In the genomic region with DNA sequence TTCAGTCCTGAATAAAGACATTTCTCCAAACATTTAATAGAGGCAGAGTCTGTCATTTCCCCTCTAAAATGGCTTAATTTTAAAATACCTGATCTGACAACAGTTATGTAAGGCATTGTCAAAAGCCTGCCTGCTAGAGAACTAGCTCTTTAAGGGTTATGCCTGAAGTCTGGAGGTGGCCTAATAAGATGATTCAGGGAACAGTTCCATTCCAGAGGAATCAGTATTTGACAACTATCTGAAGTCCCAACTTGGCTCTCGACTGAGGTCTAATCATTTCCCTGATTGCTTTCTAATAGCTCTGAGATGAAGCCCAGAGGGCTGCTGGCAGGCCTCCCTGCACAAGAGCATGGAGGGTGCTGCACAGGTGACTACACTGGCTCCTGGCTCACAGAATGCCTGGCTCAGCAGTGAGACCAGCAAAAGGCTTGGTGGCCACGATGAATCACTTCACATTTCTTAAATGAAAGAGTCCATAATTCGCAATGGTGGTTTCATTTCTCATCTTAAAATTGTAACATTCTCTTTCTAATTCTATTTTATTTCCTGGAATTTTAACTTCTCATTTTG, we compare ENCODE assay signal across 16 cellular contexts.
A peak's percentile ranks its signal among the peaks of the same experiment; 100 is the strongest.
DNase-seq lines count a peak whose midpoint lies in the region; ATAC-seq and TF ChIP-seq lines count a peak whose summit lies in the region.
"Had no signal": no experiment of that assay in that cellular context is flagged by ENCODE, and none has a peak within 500 bp of the region (broad histone marks: within the 10 kb centered on the region; RNA-seq: fewer than 3 reads in every experiment).

No MANE protein-coding gene starts in this region.

- H3K4me3 ChIP-seq in PC-9 = no peak overlapping the region
- H3K4me3 ChIP-seq: BLaER1 treated with 17β-estradiol and CSF1 and Interleukin-3, amounts not matched to agents 10 nM and 100 nM; GM12878; GM23248 had no signal

- POLR2A ChIA-PET in PC-9 (lab: Charles Lee; ENCODE audit: unreplicated experiment) = interaction anchor here (0.6 kb wide), 1 partner anchor 1572 kb away, joined by 8 read pairs; no protein-coding TSS in a partner anchor

- no peaks in the 10 kb centered on the region for H3K4me1 ChIP-seq in PC-9 (replicated peaks; ENCODE audit: insufficient read depth)
- H3K4me1 ChIP-seq: BLaER1 treated with 17β-estradiol and CSF1 and Interleukin-3, amounts not matched to agents 10 nM and 100 nM had no signal

- ATAC-seq in Right ventricle myocardium inferior = no peak
- no peak for ATAC-seq in Right ventricle myocardium superior (ENCODE audit: poor library complexity)
- ATAC-seq: GM12878, HCT116 had no signal

- no peak overlapping the region for H3K27ac ChIP-seq in PC-9
- H3K27ac ChIP-seq: BLaER1 treated with 17β-estradiol and CSF1 and Interleukin-3, amounts not matched to agents 10 nM and 100 nM; GM23248; HL-60 had no signal

- CTCF ChIA-PET in PC-9 (lab: Charles Lee) = no interaction called here

- H3F3A ChIP-seq in PC-9 (ENCODE audit: insufficient read depth, low read depth) = no peaks in the 10 kb centered on the region

- H4K20me1 ChIP-seq in PC-9 (ENCODE audit: insufficient read depth) = no peaks in the 10 kb centered on the region
- H4K20me1 ChIP-seq: BLaER1 treated with 17β-estradiol and CSF1 and Interleukin-3, amounts not matched to agents 10 nM and 100 nM had no signal

- no peak overlapping the region for H2AFZ ChIP-seq in PC-9
- H2AFZ ChIP-seq: GM23248 had no signal

- no peaks in the 10 kb centered on the region for H3K27me3 ChIP-seq in PC-9 (ENCODE audit: insufficient read depth, low read depth)
- H3K27me3 ChIP-seq: BLaER1 treated with 17β-estradiol and CSF1 and Interleukin-3, amounts not matched to agents 10 nM and 100 nM had no signal

- H3K9me3 ChIP-seq in PC-9 (ENCODE audit: insufficient read depth, low read depth) = 0 out of 2 replicates have a peak, but pooled peaks cover 3% of the 10 kb centered on the region
- H3K9me3 ChIP-seq: BLaER1 treated with 17β-estradiol and CSF1 and Interleukin-3, amounts not matched to agents 10 nM and 100 nM had no signal

- DNase-seq in Right ventricle myocardium inferior (ENCODE audit: missing footprints) (peak; percentile 37), Right ventricle myocardium superior (no peak), PC-9 (no peak), myocyte (ENCODE audit: low read depth) (peak; percentile 13), DMS114 treated with DMSO at 0.1 percent for 48 hours (lab: John Stamatoyannopoulos, UW; ENCODE audit: unreplicated experiment) (no peak), NCI-H1417 treated with DMSO at 0.1 percent for 48 hours (lab: John Stamatoyannopoulos, UW) (no peak), NCI-H187 treated with DMSO at 0.1 percent for 48 hours (lab: John Stamatoyannopoulos, UW) (no peak)
- DNase-seq: 8988T; AML-193; CD4-positive, CD25-positive, alpha-beta regulatory T cell; DMS79; GM23248 had no signal

- H3K4me2 ChIP-seq in PC-9 = 0 out of 2 replicates have a peak overlapping the region, but pooled peaks have one; percentile 9
- H3K4me2 ChIP-seq: BLaER1 treated with 17β-estradiol and CSF1 and Interleukin-3, amounts not matched to agents 10 nM and 100 nM had no signal

- no peaks in the 10 kb centered on the region for H3K9me2 ChIP-seq in PC-9 (ENCODE audit: insufficient read depth)

- H3K36me3 ChIP-seq in PC-9 (ENCODE audit: low read depth) = no peaks in the 10 kb centered on the region
- H3K36me3 ChIP-seq: BLaER1 treated with 17β-estradiol and CSF1 and Interleukin-3, amounts not matched to agents 10 nM and 100 nM had no signal

- intact Hi-C loops in Right ventricle myocardium inferior (cut with DNase I) = no loop called here
- intact Hi-C loops in Right ventricle myocardium superior (cut with DNase I) = no loop called here
- intact Hi-C loops in PC-9 (cut with micrococcal nuclease; ENCODE audit: unreplicated experiment) = no loop called here

- no TSS peak for BruUV-seq in PC-9 (replicated peaks; lab: Mats Ljungman, UMichigan)

- no peak for TF ChIP-seq CTCF in PC-9 (conservative IDR thresholded peaks at IDR 0.05)

- no peaks in the 10 kb centered on the region for H3K79me2 ChIP-seq in PC-9 (ENCODE audit: low read depth)

Comparison
In these comparisons a context has a peak if more than half of its experiments do, and no peak if none do; other contexts are left out.
1. DNase-seq: peak in Right ventricle myocardium inferior (single experiment) and myocyte (single experiment); none in Right ventricle myocardium superior (single experiment), PC-9 (0 of 2), DMS114 treated with DMSO at 0.1 percent for 48 hours (single experiment), NCI-H1417 treated with DMSO at 0.1 percent for 48 hours (single experiment) and NCI-H187 treated with DMSO at 0.1 percent for 48 hours (single experiment).